10 cellular contexts compared by ENCODE assay signal in the genomic region with DNA sequence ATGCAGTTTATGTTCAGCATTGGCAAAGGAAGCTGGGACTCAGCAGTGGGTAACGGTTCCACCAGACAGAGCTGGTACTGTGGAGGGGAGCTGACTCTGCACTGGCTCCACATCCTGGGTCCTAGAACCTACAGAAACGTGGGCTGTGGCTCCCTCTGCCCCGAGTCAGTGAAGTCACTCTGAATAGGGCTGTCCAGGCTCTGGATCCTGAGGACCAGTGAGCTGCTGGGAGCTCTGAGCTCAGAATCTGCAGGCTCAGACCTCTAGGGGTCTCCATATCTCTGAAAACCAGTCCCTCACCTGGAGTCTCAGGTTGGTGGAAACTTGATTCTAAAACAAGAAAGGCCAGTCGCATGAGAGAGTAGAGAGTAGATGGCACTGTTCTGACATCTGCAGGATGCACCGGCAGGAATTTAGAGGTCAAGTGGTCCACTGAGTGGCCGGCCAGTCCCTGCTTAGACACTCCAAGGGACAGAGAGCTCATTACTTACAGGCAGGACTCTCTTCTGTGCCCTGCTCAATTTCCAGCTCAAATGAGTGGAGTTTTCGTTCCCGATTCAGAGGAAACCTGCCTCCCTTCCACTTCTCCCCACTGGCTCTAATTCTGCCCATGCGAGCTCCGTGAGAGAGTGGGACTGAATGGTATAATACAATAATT. TPM values are rescaled to one million over a fixed set of nuclear protein-coding genes. Genes with fewer than 3 reads are reported as not detected.
DNase-seq lines count a peak whose midpoint lies in the region; ATAC-seq, FAIRE-seq and TF ChIP-seq lines count a peak whose summit lies in the region.
"Had no signal": no experiment of that assay in that cellular context is flagged by ENCODE, and none has a peak within 500 bp of the region (broad histone marks: within the 10 kb centered on the region; RNA-seq: fewer than 3 reads in every experiment).

No MANE protein-coding gene starts in this region.

- H3K27me3 ChIP-seq in SU-DHL-6 (ENCODE audit: low read length) (no peaks in the 10 kb centered on the region), keratinocyte (ENCODE audit: control insufficient read depth, extremely low read depth, insufficient read depth, low read length) (no peaks in the 10 kb centered on the region), esophagus muscularis mucosa (peaks cover 0 to 25% (median 0%) of the 10 kb centered on the region in 4 donors)

- H3K9me2 ChIP-seq in SU-DHL-6 (replicated peaks; ENCODE audit: insufficient read depth, low read length) = no peaks in the 10 kb centered on the region

- H3K9me3 ChIP-seq in SU-DHL-6 (ENCODE audit: insufficient read depth, low read length) = no peaks in the 10 kb centered on the region; the same call in 1 of the 2 replicates
- peaks cover 3% of the 10 kb centered on the region for H3K9me3 ChIP-seq in keratinocyte (ENCODE audit: control insufficient read depth, low read depth, low read length)
- no peaks in the 10 kb centered on the region for H3K9me3 ChIP-seq in esophagus muscularis mucosa

- peaks cover 2% of the 10 kb centered on the region for H3K9me1 ChIP-seq in keratinocyte (ENCODE audit: control insufficient read depth, extremely low read depth, insufficient read depth, low read length)

- H3K9ac ChIP-seq in SU-DHL-6 (ENCODE audit: low read length) (no peak overlapping the region), keratinocyte (ENCODE audit: control insufficient read depth, extremely low read depth, insufficient read depth, low read length) (no peak overlapping the region)

- no peaks in the 10 kb centered on the region for H3K36me3 ChIP-seq in SU-DHL-6 (ENCODE audit: low read length)
- no peaks in the 10 kb centered on the region for H3K36me3 ChIP-seq in keratinocyte (ENCODE audit: control insufficient read depth in 2 of 2, extremely low read depth in 1 of 2, insufficient read depth in 2 of 2, low read length in 2 of 2)
- no peaks in the 10 kb centered on the region for H3K36me3 ChIP-seq in esophagus muscularis mucosa

- intact Hi-C loops in esophagus muscularis mucosa (cut with DNase I) = no loop called here

- dilution Hi-C loops in keratinocyte (cut with MboI; ENCODE audit: extremely low pct_ligation_motif_present, low sequenced_read_pairs) = no loop called here

- H3K4me1 ChIP-seq in keratinocyte (ENCODE audit: control insufficient read depth, extremely low read depth, insufficient read depth, low read length) (peaks cover 22% of the 10 kb centered on the region), esophagus muscularis mucosa (peaks cover 0 to 9% (median 0%) of the 10 kb centered on the region in 4 donors)

- H3K27ac ChIP-seq in SU-DHL-6 (ENCODE audit: low read depth, low read length) (no peak overlapping the region), keratinocyte (ENCODE audit: control insufficient read depth, insufficient read depth, low read length) (no peak overlapping the region), esophagus muscularis mucosa (replicated peaks in 1 of 4) (no peak overlapping the region)
- H3K27ac ChIP-seq: HL-60 had no signal

- peak; percentile 31 for DNase-seq in COR-L47 (lab: John Stamatoyannopoulos, UW)
- DNase-seq in HCEC 1CT = peak; percentile 11
- DNase-seq in keratinocyte (ENCODE audit: low read depth, low spot score) = no peak
- no peak for DNase-seq in esophagus muscularis mucosa (ENCODE audit: extremely low spot score)
- DNase-seq: natural killer cell had no signal

- H3K4me3 ChIP-seq in SU-DHL-6 (ENCODE audit: insufficient read depth, low read length, poor library complexity, severe bottlenecking) (no peak overlapping the region), keratinocyte (ENCODE audit: control insufficient read depth in 2 of 3, extremely low read depth in 1 of 3, insufficient read depth in 2 of 3, low read depth in 1 of 3, low read length in 3 of 3) (no peak overlapping the region), esophagus muscularis mucosa (no peak overlapping the region)

- H2AFZ ChIP-seq in SU-DHL-6 (ENCODE audit: low read depth, low read length, severe bottlenecking) = no peak overlapping the region
- H2AFZ ChIP-seq in keratinocyte (ENCODE audit: control insufficient read depth, low read length) = no peak overlapping the region

- TF ChIP-seq EP300 in esophagus muscularis mucosa (IDR thresholded peaks at IDR 0.05) = no peak

- H3K4me2 ChIP-seq in SU-DHL-6 (ENCODE audit: low read depth, low read length, poor library complexity, severe bottlenecking) (no peak overlapping the region), keratinocyte (ENCODE audit: control insufficient read depth, extremely low read depth, insufficient read depth, low read depth, low read length) (no peak overlapping the region)

- H3F3A ChIP-seq in SU-DHL-6 (ENCODE audit: insufficient read depth) = no peaks in the 10 kb centered on the region

- no peaks in the 10 kb centered on the region for H3K79me2 ChIP-seq in SU-DHL-6 (ENCODE audit: insufficient read depth, low read length)
- H3K79me2 ChIP-seq in keratinocyte (ENCODE audit: control insufficient read depth, insufficient read depth, low read length) = no peaks in the 10 kb centered on the region

- 54% methylated on average over 10 of the region's 10 CpGs for WGBS in esophagus muscularis mucosa

- ATAC-seq in GM21737 (IDR thresholded peaks at IDR 0.05; ENCODE audit: unreplicated experiment) (no peak), GM18502 (IDR thresholded peaks at IDR 0.05; ENCODE audit: poor library complexity, unreplicated experiment) (no peak), GM18498 (IDR thresholded peaks at IDR 0.05; ENCODE audit: unreplicated experiment) (no peak)
- ATAC-seq: natural killer cell had no signal

- TF ChIP-seq CTCF in SU-DHL-6 (IDR thresholded peaks at IDR 0.05; ENCODE audit: insufficient read depth, low read length, poor library complexity, severe bottlenecking) (peak; percentile 41), keratinocyte (optimal IDR thresholded peaks at IDR 0.05 in 1 of 3, IDR thresholded peaks at IDR 0.05 in 1 of 3, conservative IDR thresholded peaks at IDR 0.05 in 1 of 3; ENCODE audit: extremely low read depth in 1 of 3, insufficient read depth in 2 of 3, low read length in 3 of 3) (peak; percentile 24 to 45 (median 29)), esophagus muscularis mucosa (IDR thresholded peaks at IDR 0.05) (no peak)

- FAIRE-seq in keratinocyte (lab: Jason Lieb, UNC) = no peak

- no peak for TF ChIP-seq POLR2A in esophagus muscularis mucosa (IDR thresholded peaks at IDR 0.05; ENCODE audit: low read depth)

- H4K20me1 ChIP-seq in SU-DHL-6 (ENCODE audit: low read depth, low read length) (no peaks in the 10 kb centered on the region), keratinocyte (ENCODE audit: control insufficient read depth, extremely low read depth, insufficient read depth, low read length) (no peaks in the 10 kb centered on the region)

RNA-seq across cellular contexts. Expression of a gene that starts 18.6 kb away (rescaled TPM):
- not detected in 3 replicates for polyA plus RNA-seq in keratinocyte
- not detected for polyA plus RNA-seq in keratinocyte (2011; ENCODE audit: low read depth)
- polyA plus RNA-seq in keratinocyte (2011; cell fraction: cytosol; rRNA removed) = not detected in 2 replicates
- 0.01 and 0.03 TPM in 2 replicates for polyA plus RNA-seq in keratinocyte (2011; cell fraction: nucleus; rRNA removed)
- 0.01 TPM in 1 of 2 replicates, not detected in the other for polyA plus RNA-seq in keratinocyte (2012; ENCODE audit: low replicate concordance)
- not detected in 3 replicates for polyA minus RNA-seq in keratinocyte
- polyA minus RNA-seq in keratinocyte (2011; cell fraction: cytosol; rRNA and poly(A)+ RNA removed) = not detected
- polyA minus RNA-seq in keratinocyte (2011; cell fraction: nucleus; rRNA and poly(A)+ RNA removed) = 0.08 TPM in 1 of 2 replicates, not detected in the other
- total RNA-seq in esophagus muscularis mucosa = not detected

RNA-seq across cellular contexts. Expression of a gene that starts 31.9 kb away (rescaled TPM):
- 201 to 324 TPM (median 203 TPM) in 3 replicates for polyA plus RNA-seq in keratinocyte
- 92.1 TPM for polyA plus RNA-seq in keratinocyte (2011; ENCODE audit: low read depth)
- 200 and 321 TPM in 2 replicates for polyA plus RNA-seq in keratinocyte (2011; cell fraction: cytosol; rRNA removed)
- 110 and 188 TPM in 2 replicates for polyA plus RNA-seq in keratinocyte (2011; cell fraction: nucleus; rRNA removed)
- 181 and 204 TPM in 2 replicates for polyA plus RNA-seq in keratinocyte (2012; ENCODE audit: low replicate concordance)
- 24.9 to 201 TPM (median 79.6 TPM) in 3 replicates for polyA minus RNA-seq in keratinocyte
- 138 TPM for polyA minus RNA-seq in keratinocyte (2011; cell fraction: cytosol; rRNA and poly(A)+ RNA removed)
- 30.4 and 56.4 TPM in 2 replicates for polyA minus RNA-seq in keratinocyte (2011; cell fraction: nucleus; rRNA and poly(A)+ RNA removed)
- total RNA-seq in esophagus muscularis mucosa = 100 to 1,000 TPM in 1 of 4 donors, 10 to 100 TPM in 3; 72.6 to 105 (median 82.2) TPM

Comparison
In these comparisons a context has a peak if more than half of its experiments do, and no peak if none do; other contexts are left out.
1. DNase-seq: peak in COR-L47 (single experiment) and HCEC 1CT (single experiment); none in keratinocyte (single experiment) and esophagus muscularis mucosa (single experiment).
2. CTCF ChIP-seq: peak in SU-DHL-6 (single experiment) and keratinocyte (3 of 3); none in esophagus muscularis mucosa (0 of 3).